15 cellular contexts compared by ENCODE assay signal in genomic region chr15:71337197-71337845, GRCh38.
DNase-seq lines count a peak whose midpoint lies in the region; ATAC-seq and TF ChIP-seq lines count a peak whose summit lies in the region.
"Had no signal": no experiment of that assay in that cellular context is flagged by ENCODE, and none has a peak within 500 bp of the region (broad histone marks: within the 10 kb centered on the region; RNA-seq: fewer than 3 reads in every experiment).

No MANE protein-coding gene starts in this region.

- no peak for TF ChIP-seq POLR2A in transverse colon (IDR thresholded peaks at IDR 0.05)

- no peaks in the 10 kb centered on the region for H3K27me3 ChIP-seq in endodermal cell (ENCODE audit: control insufficient read depth, insufficient read depth, low read length, poor library complexity, severe bottlenecking)
- H3K27me3 ChIP-seq in transverse colon, result no peaks in the 10 kb centered on the region

- TF ChIP-seq EP300 in Ishikawa (IDR thresholded peaks at IDR 0.05; ENCODE audit: borderline replicate concordance), result no peak; the same call in 1 of the 2 replicates
- TF ChIP-seq EP300 in transverse colon (IDR thresholded peaks at IDR 0.05; ENCODE audit: low read depth), result no peak

- no peak overlapping the region for H3K9ac ChIP-seq in endodermal cell (ENCODE audit: extremely low read depth, low read length, poor library complexity, severe bottlenecking)

- H3K9me3 Mint-ChIP-seq in endodermal cell (no peaks in the 10 kb centered on the region), mesothelial cell of epicardium (no peaks in the 10 kb centered on the region)
- no peaks in the 10 kb centered on the region for H3K9me3 Mint-ChIP-seq in activated T-cell treated with anti-CD3 and anti-CD28 coated beads, Interleukin-2, amount 50 U/mL, for 72 hours
- H3K9me3 Mint-ChIP-seq: activated naive CD4-positive, alpha-beta T cell treated with anti-CD3 and anti-CD28 coated beads, Interleukin-2, amount 50 U/mL, for 24 hours; neural crest cell; stimulated activated effector memory CD8-positive, alpha-beta T cell treated with anti-CD3 and anti-CD28 coated beads, Interleukin-12 subunit alpha, Interleukin-12 subunit beta, amount 100 ng/mL, for 72 hours had no signal

- no peaks in the 10 kb centered on the region for H3K36me3 ChIP-seq in endodermal cell (ENCODE audit: control insufficient read depth, insufficient read depth, low read length)
- H3K36me3 ChIP-seq in transverse colon, result no peaks in the 10 kb centered on the region

- peaks cover 25% of the 10 kb centered on the region for H3K4me1 Mint-ChIP-seq in endodermal cell
- H3K4me1 Mint-ChIP-seq in mesothelial cell of epicardium, result peaks cover 49% of the 10 kb centered on the region
- peaks cover 10% of the 10 kb centered on the region for H3K4me1 Mint-ChIP-seq in activated T-cell treated with anti-CD3 and anti-CD28 coated beads, Interleukin-2, amount 50 U/mL, for 72 hours (ENCODE audit: low read depth)
- H3K4me1 Mint-ChIP-seq: activated naive CD4-positive, alpha-beta T cell treated with anti-CD3 and anti-CD28 coated beads, Interleukin-2, amount 50 U/mL, for 24 hours; stimulated activated effector memory CD8-positive, alpha-beta T cell treated with anti-CD3 and anti-CD28 coated beads, Interleukin-12 subunit alpha, Interleukin-12 subunit beta, amount 100 ng/mL, for 72 hours had no signal

- H3K4me3 Mint-ChIP-seq in endodermal cell, result no peak overlapping the region
- no peak overlapping the region for H3K4me3 Mint-ChIP-seq in mesothelial cell of epicardium
- no peak overlapping the region for H3K4me3 Mint-ChIP-seq in activated T-cell treated with anti-CD3 and anti-CD28 coated beads, Interleukin-2, amount 50 U/mL, for 72 hours
- H3K4me3 Mint-ChIP-seq: activated naive CD4-positive, alpha-beta T cell treated with anti-CD3 and anti-CD28 coated beads, Interleukin-2, amount 50 U/mL, for 24 hours; neural crest cell; stimulated activated effector memory CD8-positive, alpha-beta T cell treated with anti-CD3 and anti-CD28 coated beads, Interleukin-12 subunit alpha, Interleukin-12 subunit beta, amount 100 ng/mL, for 72 hours had no signal

- WGBS in endodermal cell (ENCODE audit: insufficient coverage in 1 of 2, insufficient read length in 1 of 2), 2 experiments, result 85 to 95% methylated on average over 3 to 5 of the region's 5 CpGs
- whole genome bisulfite sequencing in transverse colon (ENCODE audit: low coverage in 1 of 2), 2 donors, result 84% methylated on average over 5 of the region's 5 CpGs; no CpG with 5 or more reads in 1 of the 2 donors

- H3K27ac ChIP-seq in C4-2B (peak overlapping the region; percentile 34; the same call in 1 of the 2 replicates), endodermal cell (ENCODE audit: low read depth, low read length) (no peak overlapping the region), transverse colon (peak overlapping the region in 1 of 4 donors; percentile 39)

- peaks cover 5% of the 10 kb centered on the region for H3K4me1 ChIP-seq in endodermal cell (ENCODE audit: control insufficient read depth, insufficient read depth, low read length)
- peaks cover 0 to 9% (median 5%) of the 10 kb centered on the region in 4 donors for H3K4me1 ChIP-seq in transverse colon

- TF ChIP-seq RAD21 in Ishikawa (IDR thresholded peaks at IDR 0.05; ENCODE audit: low read depth), result no peak

- DNase-seq in endodermal cell (peak; percentile 69), mesothelial cell of epicardium (ENCODE audit: low spot score in 2 of 2, unreplicated experiment in 2 of 2) (no peak), transverse colon (no peak), KBM-7 (no peak)
- no peak for DNase-seq in activated T-cell treated with anti-CD3 and anti-CD28 coated beads, Interleukin-2, amount 50 U/mL, for 72 hours
- DNase-seq: activated CD4-positive, alpha-beta T cell treated with anti-CD3 and anti-CD28 coated beads, Interleukin-2, amount 50 U/mL, for 1 hour; NCI-H510A; stimulated activated CD4-positive, alpha-beta T cell treated with anti-CD3 and anti-CD28 coated beads, Interleukin-15, amount 100 ng/mL, for 24 hours had no signal

- TF ChIP-seq CTCF in C4-2B (conservative IDR thresholded peaks at IDR 0.05), result no peak
- no peak for TF ChIP-seq CTCF in endodermal cell (conservative IDR thresholded peaks at IDR 0.05)
- no peak for TF ChIP-seq CTCF in mesothelial cell of epicardium (IDR thresholded peaks at IDR 0.05; ENCODE audit: unreplicated experiment)
- no peak for TF ChIP-seq CTCF in transverse colon (IDR thresholded peaks at IDR 0.05)

- no peaks in the 10 kb centered on the region for H3K9me3 ChIP-seq in endodermal cell (ENCODE audit: control insufficient read depth, low read length)
- no peaks in the 10 kb centered on the region for H3K9me3 ChIP-seq in transverse colon

- no peak for ATAC-seq in HG03025 (IDR thresholded peaks at IDR 0.05; ENCODE audit: low FRiP score, unreplicated experiment)
- no peak for ATAC-seq in activated T-cell treated with anti-CD3 and anti-CD28 coated beads, Interleukin-2, amount 50 U/mL, for 72 hours (replicated peaks in 1 of 2)
- ATAC-seq: SK-N-SH treated with all-trans-retinoic acid at 6 μM for 48 hours; stimulated activated effector memory CD8-positive, alpha-beta T cell treated with anti-CD3 and anti-CD28 coated beads, Interleukin-12 subunit alpha, Interleukin-12 subunit beta, amount 100 ng/mL, for 72 hours had no signal

- H3K4me3 ChIP-seq in endodermal cell (ENCODE audit: low read length), result no peak overlapping the region
- no peak overlapping the region for H3K4me3 ChIP-seq in transverse colon

- intact Hi-C loops in transverse colon (cut with DNase I; ENCODE audit: low total_unique reads), result no loop called here

- H3K27me3 Mint-ChIP-seq in endodermal cell (ENCODE audit: insufficient read depth) (no peaks in the 10 kb centered on the region), mesothelial cell of epicardium (ENCODE audit: low read depth) (no peaks in the 10 kb centered on the region)
- H3K27me3 Mint-ChIP-seq in activated T-cell treated with anti-CD3 and anti-CD28 coated beads, Interleukin-2, amount 50 U/mL, for 72 hours (ENCODE audit: low read depth), result peaks cover 6% of the 10 kb centered on the region
- H3K27me3 Mint-ChIP-seq: activated naive CD4-positive, alpha-beta T cell treated with anti-CD3 and anti-CD28 coated beads, Interleukin-2, amount 50 U/mL, for 24 hours had no signal

- H3K36me3 Mint-ChIP-seq in endodermal cell (ENCODE audit: low read depth) (no peaks in the 10 kb centered on the region), mesothelial cell of epicardium (no peaks in the 10 kb centered on the region)
- H3K36me3 Mint-ChIP-seq in activated T-cell treated with anti-CD3 and anti-CD28 coated beads, Interleukin-2, amount 50 U/mL, for 72 hours (ENCODE audit: insufficient read depth in 2 of 2), result no peaks in the 10 kb centered on the region
- H3K36me3 Mint-ChIP-seq: activated naive CD4-positive, alpha-beta T cell treated with anti-CD3 and anti-CD28 coated beads, Interleukin-2, amount 50 U/mL, for 24 hours; stimulated activated effector memory CD8-positive, alpha-beta T cell treated with anti-CD3 and anti-CD28 coated beads, Interleukin-12 subunit alpha, Interleukin-12 subunit beta, amount 100 ng/mL, for 72 hours had no signal

- in situ Hi-C loops in transverse colon (cut with MboI; ENCODE audit: low pct_ligation_motif_present in 1 of 4, low pct_unique_long_range_greater_than_20kb in 1 of 4, low sequenced_read_pairs in 3 of 4) (no loop called here), KBM-7 (cut with MboI; ENCODE audit: low pct_unique_long_range_greater_than_20kb, low sequenced_read_pairs) (no loop called here)

- H3K27ac Mint-ChIP-seq in endodermal cell, result no peak overlapping the region
- H3K27ac Mint-ChIP-seq in mesothelial cell of epicardium, result peak overlapping the region; percentile 45
- H3K27ac Mint-ChIP-seq in activated T-cell treated with anti-CD3 and anti-CD28 coated beads, Interleukin-2, amount 50 U/mL, for 72 hours, result no peak overlapping the region
- H3K27ac Mint-ChIP-seq: activated naive CD4-positive, alpha-beta T cell treated with anti-CD3 and anti-CD28 coated beads, Interleukin-2, amount 50 U/mL, for 24 hours; stimulated activated effector memory CD8-positive, alpha-beta T cell treated with anti-CD3 and anti-CD28 coated beads, Interleukin-12 subunit alpha, Interleukin-12 subunit beta, amount 100 ng/mL, for 72 hours had no signal

TF ChIP-seq in Ishikawa, 13 proteins besides CTCF, POLR2A, EP300 and RAD21:
- TF ChIP-seq NFIC (IDR thresholded peaks at IDR 0.05), result peak; percentile 29; the same call in 1 of the 2 replicates
- TF ChIP-seq TCF12 (IDR thresholded peaks at IDR 0.05; ENCODE audit: low read depth), result peak; percentile 23; the same call in 1 of the 2 replicates
- TF ChIP-seq TAF1 (IDR thresholded peaks at IDR 0.05; ENCODE audit: low read depth), result no peak
- peak; percentile 67 for TF ChIP-seq TEAD4 (IDR thresholded peaks at IDR 0.05)
TF ChIP-seq in Ishikawa: peak in this region for 3.
